11 cellular contexts compared by ENCODE assay signal in genomic region chr4:142120921-142121320, GRCh38.
"Had no signal": no experiment of that assay in that cellular context is flagged by ENCODE, and none has a peak within 500 bp of the region (broad histone marks: within the 10 kb centered on the region; RNA-seq: fewer than 3 reads in every experiment).

No MANE protein-coding gene starts in this region.

- DNase-seq: activated naive CD4-positive, alpha-beta T cell; activated T-cell treated with anti-CD3 and anti-CD28 coated beads, Interleukin-2, amount 50 U/mL, for 4 hours; effector CD4-positive, alpha-beta T cell; heart right ventricle; islet precursor cell; mammary epithelial cell; natural killer cell; posterior cingulate gyrus; T1000; transverse colon had no signal

- H3K36me3 Mint-ChIP-seq: natural killer cell had no signal

- H3K9me3 Mint-ChIP-seq: activated T-cell treated with anti-CD3 and anti-CD28 coated beads, Interleukin-2, amount 50 U/mL, for 4 hours had no signal

- ATAC-seq: heart right ventricle, left lobe of liver, natural killer cell had no signal

- H3K4me1 Mint-ChIP-seq: natural killer cell had no signal

- H3K27ac Mint-ChIP-seq: natural killer cell had no signal

- H3K4me3 Mint-ChIP-seq: activated T-cell treated with anti-CD3 and anti-CD28 coated beads, Interleukin-2, amount 50 U/mL, for 4 hours; natural killer cell had no signal
